In the genomic region with DNA sequence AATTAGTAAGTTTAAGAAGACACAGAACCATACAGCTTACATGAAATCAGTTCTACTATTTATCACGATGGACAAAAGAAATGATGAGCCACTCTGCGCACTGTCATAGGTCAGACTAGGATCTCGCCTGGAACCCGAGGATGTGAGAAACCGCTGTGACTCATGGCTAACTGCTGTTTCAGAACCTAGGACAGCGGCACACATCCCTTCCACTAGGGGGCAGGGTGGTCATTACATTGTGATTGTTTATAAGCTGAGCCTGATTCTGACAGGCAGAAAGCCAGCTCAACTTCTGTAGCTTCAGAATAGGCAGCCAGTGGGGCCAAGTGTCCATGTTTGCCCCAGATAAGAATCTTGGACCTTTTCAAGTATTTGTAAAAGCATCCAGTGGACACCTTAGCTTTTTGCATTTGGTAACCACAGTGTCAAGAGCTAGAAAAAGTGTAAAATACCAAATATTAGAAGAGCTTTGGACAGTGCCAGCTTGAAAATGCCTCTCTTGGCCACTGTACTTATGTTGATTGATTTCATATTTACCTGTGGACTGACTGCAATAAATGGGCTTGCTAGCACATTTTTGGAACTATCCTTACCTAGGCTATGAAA, we compare ENCODE assay signal across 1 cellular context.
TF ChIP-seq lines count a peak whose summit lies in the region.

No MANE protein-coding gene starts in this region.

TF ChIP-seq in K562, 482 proteins besides CTCF, POLR2A, EP300 and RAD21 (continued from another document):
- no peak for TF ChIP-seq UBTF (IDR thresholded peaks at IDR 0.05; ENCODE audit: borderline replicate concordance in 1 of 2, low read depth in 2 of 2, low read length in 2 of 2)
- TF ChIP-seq ILK (tag; IDR thresholded peaks at IDR 0.05; ENCODE audit: borderline replicate concordance, low read depth) = no peak
- TF ChIP-seq POLR2G (IDR thresholded peaks at IDR 0.05; ENCODE audit: low read depth, low read length) = no peak
TF ChIP-seq in K562: peak in this region for 52.
